ENCODE assay signal across 1 cellular context in genomic region chr1:60152886-60153285, GRCh38.
A peak's percentile ranks its signal among the peaks of the same experiment; 100 is the strongest.
TF ChIP-seq lines count a peak whose summit lies in the region.

No MANE protein-coding gene starts in this region.

TF ChIP-seq in GM23338, 12 proteins besides CTCF, POLR2A, EP300 and RAD21 (continued from another document):
- 0 out of 2 replicates have a peak, but pooled peaks have one; percentile 24 for TF ChIP-seq ZNF462 (CRISPR knock-in tag; IDR thresholded peaks at IDR 0.05)
